In the genomic region with DNA sequence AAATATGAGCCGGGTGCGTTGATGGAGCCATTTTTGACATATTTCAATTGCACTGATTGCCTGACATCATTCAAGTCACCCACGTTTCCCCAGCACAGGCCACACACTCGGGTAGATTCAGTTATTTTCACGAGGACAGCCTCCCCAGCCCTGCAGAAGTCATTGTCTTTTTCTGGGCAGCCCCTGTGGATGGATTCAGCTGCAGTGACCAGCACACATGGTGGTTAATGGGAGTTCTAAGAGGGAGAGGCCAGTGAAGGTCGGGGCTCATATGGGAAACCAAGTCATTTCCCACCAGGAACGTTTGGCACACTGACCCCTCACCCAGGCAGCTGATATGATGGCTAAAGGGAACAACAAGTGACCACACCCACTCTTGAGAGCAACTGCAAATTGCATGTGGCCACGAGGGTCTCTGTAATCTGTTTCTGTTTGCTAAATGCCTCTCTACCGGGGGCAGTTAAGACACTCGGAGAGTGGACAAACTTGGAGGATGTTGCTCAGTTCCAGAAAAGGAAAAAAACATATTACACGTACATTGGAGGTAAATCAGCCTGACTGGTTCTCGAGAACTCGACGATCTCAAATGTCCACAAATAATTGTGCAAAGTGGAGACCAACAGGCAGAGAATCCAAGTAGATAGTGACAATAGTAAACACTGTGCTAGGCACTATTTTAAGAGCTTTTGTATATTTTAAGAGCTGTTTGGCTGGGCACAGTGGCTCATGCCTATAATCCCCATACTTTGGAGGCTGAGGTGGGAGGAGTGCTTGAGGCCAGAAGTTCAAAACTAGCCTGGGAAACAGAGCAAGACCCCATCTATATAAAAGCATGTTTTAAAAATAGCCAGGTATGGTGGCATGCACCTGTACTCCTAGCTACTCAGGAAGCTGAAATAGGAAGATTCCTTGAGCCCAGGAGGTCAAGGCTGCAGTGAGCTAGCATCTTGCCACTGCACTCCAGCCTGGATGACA, we compare ENCODE assay signal across 17 cellular contexts.
DNase-seq lines count a peak whose midpoint lies in the region; ATAC-seq, FAIRE-seq and TF ChIP-seq lines count a peak whose summit lies in the region.
"Had no signal": no experiment of that assay in that cellular context is flagged by ENCODE, and none has a peak within 500 bp of the region (broad histone marks: within the 10 kb centered on the region; RNA-seq: fewer than 3 reads in every experiment).

No MANE protein-coding gene starts in this region.

- H3K36me3 ChIP-seq in SK-N-SH (replicated peaks in 1 of 2; ENCODE audit: control insufficient read depth in 1 of 2, insufficient read depth in 2 of 2, low read length in 1 of 2) (no peaks in the 10 kb centered on the region), Karpas-422 (ENCODE audit: insufficient read depth, low read length) (no peaks in the 10 kb centered on the region), endothelial cell of umbilical vein (ENCODE audit: control insufficient read depth in 2 of 2, extremely low read depth in 1 of 2, insufficient read depth in 2 of 2, low read length in 2 of 2) (no peaks in the 10 kb centered on the region), small intestine (ENCODE audit: control insufficient read depth in 2 of 2, insufficient read depth in 2 of 2, low read length in 2 of 2) (no peaks in the 10 kb centered on the region)
- H3K36me3 ChIP-seq: right lobe of liver had no signal

- H3K79me2 ChIP-seq in SK-N-SH (ENCODE audit: insufficient read depth) (no peaks in the 10 kb centered on the region), Karpas-422 (ENCODE audit: low read length) (no peaks in the 10 kb centered on the region), endothelial cell of umbilical vein (ENCODE audit: control insufficient read depth, insufficient read depth, low read length) (no peaks in the 10 kb centered on the region)

- TF ChIP-seq EP300 in SK-N-SH (IDR thresholded peaks at IDR 0.05; ENCODE audit: borderline replicate concordance in 1 of 2, low read depth in 1 of 2, low read length in 1 of 2), result no peak

- WGBS in SK-N-SH (ENCODE audit: low lambda C conversion rate), result 56% methylated on average over 14 of the region's 14 CpGs
- 69 to 74% (median 74%) methylated on average over 14 of the region's 14 CpGs for WGBS in small intestine, 3 donors

- no peak for ATAC-seq in SK-N-SH treated with all-trans-retinoic acid at 6 μM for 48 hours
- no peak for ATAC-seq in HG02571 (IDR thresholded peaks at IDR 0.05; ENCODE audit: unreplicated experiment)
- ATAC-seq: activated CD4-positive, CD25-positive, alpha-beta regulatory T cell treated with anti-CD3 and anti-CD28 coated beads, Interleukin-2, amount 50 U/mL, for 24 hours had no signal

- no peak for DNase-seq in SK-N-SH
- DNase-seq in Karpas-422, result peak; percentile 50
- DNase-seq in endothelial cell of umbilical vein (ENCODE audit: low read depth, low spot score), result peak; percentile 29
- peak; percentile 7 for DNase-seq in small intestine
- no peak for DNase-seq in activated naive CD4-positive, alpha-beta T cell (lab: John Stamatoyannopoulos, UW)
- DNase-seq in MV-4-11 (lab: John Stamatoyannopoulos, UW), result no peak
- DNase-seq: activated naive CD4-positive, alpha-beta T cell treated with anti-CD3 and anti-CD28 coated beads, Interleukin-2, amount 50 U/mL, for 16 hours; Calu3; GOT3; NCI-H1048; stimulated activated CD4-positive, alpha-beta T cell treated with anti-CD3 and anti-CD28 coated beads, Interleukin-1b, Interleukin-23, amount 100 ng/mL, for 48 hours; T-helper 2 cell had no signal

- H3K4me3 ChIP-seq in SK-N-SH (ENCODE audit: low read depth in 2 of 2, low read length in 1 of 2) (no peak overlapping the region), Karpas-422 (ENCODE audit: low read length) (no peak overlapping the region), endothelial cell of umbilical vein (replicated peaks in 1 of 3; ENCODE audit: insufficient read depth in 1 of 3, low read depth in 1 of 3, low read length in 3 of 3) (no peak overlapping the region), small intestine (ENCODE audit: low read depth in 1 of 2, low read length in 2 of 2) (no peak overlapping the region)
- H3K4me3 ChIP-seq: right lobe of liver had no signal

- H3K4me2 ChIP-seq in SK-N-SH (no peak overlapping the region), Karpas-422 (ENCODE audit: low read depth, low read length, poor library complexity, severe bottlenecking) (no peak overlapping the region), endothelial cell of umbilical vein (ENCODE audit: insufficient read depth, low read length) (no peak overlapping the region)

- no peak for TF ChIP-seq RAD21 in SK-N-SH (IDR thresholded peaks at IDR 0.05; ENCODE audit: low read length)

- H4K20me1 ChIP-seq in SK-N-SH (ENCODE audit: insufficient read depth), result no peaks in the 10 kb centered on the region
- no peaks in the 10 kb centered on the region for H4K20me1 ChIP-seq in Karpas-422 (ENCODE audit: insufficient read depth, low read depth, low read length)
- no peaks in the 10 kb centered on the region for H4K20me1 ChIP-seq in endothelial cell of umbilical vein (replicated peaks; ENCODE audit: control insufficient read depth, extremely low read depth, insufficient read depth, low read length)

- TF ChIP-seq CTCF in SK-N-SH (IDR thresholded peaks at IDR 0.05) (no peak), endothelial cell of umbilical vein (IDR thresholded peaks at IDR 0.05; ENCODE audit: extremely low read depth in 1 of 2, insufficient read depth in 1 of 2, low read depth in 1 of 2, low read length in 2 of 2) (no peak)

- POLR2A ChIA-PET in SK-N-SH (lab: Yijun Ruan, JAX) (interaction anchor here (1.0 kb wide), 1 partner anchor 53 kb away, joined by 3 read pairs; no protein-coding TSS in a partner anchor), endothelial cell of umbilical vein (lab: Charles Lee) (no interaction called here)

- TF ChIP-seq POLR2A in endothelial cell of umbilical vein (IDR thresholded peaks at IDR 0.05; ENCODE audit: low read depth, low read length), result no peak

- H3K9me3 ChIP-seq in SK-N-SH (no peaks in the 10 kb centered on the region), Karpas-422 (ENCODE audit: low read length) (no peaks in the 10 kb centered on the region), endothelial cell of umbilical vein (replicated peaks; ENCODE audit: control insufficient read depth, insufficient read depth, low read length) (no peaks in the 10 kb centered on the region), small intestine (ENCODE audit: control insufficient read depth, low read depth) (no peaks in the 10 kb centered on the region)
- H3K9me3 ChIP-seq: right lobe of liver had no signal

- H3K9ac ChIP-seq in SK-N-SH (no peak overlapping the region), Karpas-422 (ENCODE audit: low read length) (no peak overlapping the region), endothelial cell of umbilical vein (replicated peaks; ENCODE audit: extremely low read depth, insufficient read depth, low read length) (no peak overlapping the region)

- peaks cover 4 to 7% of the 10 kb centered on the region in 2 experiments; a peak in 3 of 4 replicates for H3K4me1 ChIP-seq in SK-N-SH (ENCODE audit: control insufficient read depth in 1 of 2, insufficient read depth in 2 of 2, low read depth in 1 of 2, low read length in 1 of 2)
- no peaks in the 10 kb centered on the region for H3K4me1 ChIP-seq in Karpas-422 (ENCODE audit: low read length)
- H3K4me1 ChIP-seq in endothelial cell of umbilical vein (ENCODE audit: control insufficient read depth, extremely low read depth, insufficient read depth, low read length), result peaks cover 5% of the 10 kb centered on the region
- H3K4me1 ChIP-seq in small intestine (ENCODE audit: control insufficient read depth in 2 of 2, insufficient read depth in 1 of 2, low read depth in 1 of 2, low read length in 1 of 2), result no peaks in the 10 kb centered on the region
- H3K4me1 ChIP-seq: right lobe of liver had no signal

- H3K27ac ChIP-seq in SK-N-SH (ENCODE audit: low read depth in 2 of 2, low read length in 1 of 2) (no peak overlapping the region), Karpas-422 (ENCODE audit: low read length) (no peak overlapping the region), endothelial cell of umbilical vein (ENCODE audit: insufficient read depth, low read depth, low read length) (no peak overlapping the region), small intestine (ENCODE audit: low read depth in 1 of 2, low read length in 1 of 2) (no peak overlapping the region)
- H3K27ac ChIP-seq: right lobe of liver had no signal

- H3K9me2 ChIP-seq in SK-N-SH (no peaks in the 10 kb centered on the region), Karpas-422 (replicated peaks; ENCODE audit: insufficient read depth, low read length) (no peaks in the 10 kb centered on the region)

- peak; percentile 26 for FAIRE-seq in endothelial cell of umbilical vein (lab: Jason Lieb, UNC)
- no peak for FAIRE-seq in small intestine (lab: Jason Lieb, UNC)
- FAIRE-seq: colon had no signal

- no peaks in the 10 kb centered on the region for H3K9me1 ChIP-seq in endothelial cell of umbilical vein (replicated peaks; ENCODE audit: control insufficient read depth, extremely low read depth, insufficient read depth, low read length)

- H2AFZ ChIP-seq in SK-N-SH (ENCODE audit: low read depth), result no peak overlapping the region
- no peak overlapping the region for H2AFZ ChIP-seq in Karpas-422 (ENCODE audit: low read length)
- H2AFZ ChIP-seq in endothelial cell of umbilical vein (ENCODE audit: low read depth, low read length), result no peak overlapping the region

- CTCF ChIA-PET in SK-N-SH (lab: Yijun Ruan, JAX) (interaction anchor here (0.6 kb wide), 1 partner anchor 172 kb away, joined by 5 read pairs; no protein-coding TSS in a partner anchor), endothelial cell of umbilical vein (lab: Charles Lee) (interaction anchor here (0.8 to 1.0 kb wide), 3 partner anchors 10 to 156 kb away, joined by 3 read pairs; no protein-coding TSS in a partner anchor)

- no TSS peak for BruUV-seq in endothelial cell of umbilical vein (replicated peaks; lab: Mats Ljungman, UMichigan)

- H3K27me3 ChIP-seq in SK-N-SH (ENCODE audit: insufficient read depth) (peaks cover 54% of the 10 kb centered on the region), Karpas-422 (ENCODE audit: low read length) (peaks cover 5% of the 10 kb centered on the region; the same call in 1 of the 2 replicates), endothelial cell of umbilical vein (ENCODE audit: control insufficient read depth in 2 of 2, insufficient read depth in 2 of 2, low read length in 2 of 2) (peaks cover 2 to 13% of the 10 kb centered on the region in 2 experiments), small intestine (ENCODE audit: control insufficient read depth in 2 of 2, insufficient read depth in 2 of 2, low read length in 2 of 2) (peaks cover 0 to 5% of the 10 kb centered on the region in 2 donors)
- H3K27me3 ChIP-seq: right lobe of liver had no signal

- dilution Hi-C loops in endothelial cell of umbilical vein (cut with MboI; ENCODE audit: extremely low pct_ligation_motif_present, low sequenced_read_pairs), result no loop called here

- intact Hi-C loops in endothelial cell of umbilical vein (cut with micrococcal nuclease), result no loop called here

- H3F3A ChIP-seq in SK-N-SH (replicated peaks; ENCODE audit: insufficient read depth), result no peaks in the 10 kb centered on the region

TF ChIP-seq in SK-N-SH, 30 proteins besides CTCF, POLR2A, EP300 and RAD21 (continues in another document):
- no peak for TF ChIP-seq ELF1 (IDR thresholded peaks at IDR 0.05)

TF ChIP-seq in SK-N-SH treated with all-trans-retinoic acid at 6 μM for 48 hours, 23 proteins besides CTCF, POLR2A, EP300 and RAD21 (continues in another document):
- no peak for TF ChIP-seq ZNF8 (CRISPR knock-in tag; IDR thresholded peaks at IDR 0.05)

Comparison
In these comparisons a context has a peak if more than half of its experiments do, and no peak if none do; other contexts are left out.
1. DNase-seq: peak in Karpas-422 (single experiment), endothelial cell of umbilical vein (single experiment) and small intestine (single experiment); none in SK-N-SH (single experiment), activated naive CD4-positive, alpha-beta T cell (0 of 4) and MV-4-11 (single experiment).